Comparison of ENCODE assay signal across 14 cellular contexts in genomic region chr6:63910863-63911665, GRCh38.
DNase-seq lines count a peak whose midpoint lies in the region; TF ChIP-seq lines count a peak whose summit lies in the region.
"Had no signal": no experiment of that assay in that cellular context is flagged by ENCODE, and none has a peak within 500 bp of the region (broad histone marks: within the 10 kb centered on the region; RNA-seq: fewer than 3 reads in every experiment).

No MANE protein-coding gene starts in this region.

- no peak overlapping the region for H3K4ac ChIP-seq in mesenchymal stem cell (ENCODE audit: low read depth in 1 of 2, low read length in 2 of 2)

- no peaks in the 10 kb centered on the region for H3K79me1 ChIP-seq in mesenchymal stem cell (replicated peaks; ENCODE audit: low read length, poor library complexity, severe bottlenecking)

- no peak overlapping the region for H3K18ac ChIP-seq in mesenchymal stem cell (ENCODE audit: low read depth in 1 of 2, low read length in 2 of 2)

- peaks cover 7% of the 10 kb centered on the region for H3K9me3 ChIP-seq in mesenchymal stem cell (ENCODE audit: control insufficient read depth, low read length)

- peak; percentile 47 for DNase-seq in Ammon's horn (ENCODE audit: low spot score)
- peak; percentile 19 for DNase-seq in NCI-H1694 treated with DMSO at 0.1 percent for 48 hours (lab: John Stamatoyannopoulos, UW)
- DNase-seq in fibroblast of villous mesenchyme (ENCODE audit: low read depth), result peak; percentile 88
- DNase-seq in mesenchymal stem cell, result peak; percentile 70
- no peak for DNase-seq in glomerular visceral epithelial cell (ENCODE audit: extremely low spot score)
- no peak for DNase-seq in NCI-H510A treated with DMSO at 0.1 percent for 48 hours (lab: John Stamatoyannopoulos, UW)
- no peak for DNase-seq in stimulated activated CD4-positive, alpha-beta T cell treated with anti-CD3 and anti-CD28 coated beads, Interleukin-12 subunit alpha, Interleukin-12 subunit beta, amount 100 ng/mL, for 4 hours
- DNase-seq: C1 segment of cervical spinal cord; NCI-H1048; NCI-H1436 treated with DMSO at 0.1 percent for 48 hours; NCI-H226; NCI-H526 treated with DMSO at 0.1 percent for 48 hours; NK-92 treated with Interleukin-12 subunit alpha and Interleukin-12 subunit beta, amount 100 ng/mL, for 24 hours; OCI-M1 had no signal

- H2AK5ac ChIP-seq in mesenchymal stem cell (ENCODE audit: low read length, severe bottlenecking), result no peak overlapping the region

- H2BK120ac ChIP-seq in mesenchymal stem cell (ENCODE audit: low read depth, low read length), result no peak overlapping the region

- H3K23ac ChIP-seq in mesenchymal stem cell (ENCODE audit: low read length in 2 of 2), result no peak overlapping the region

- no CpG with 5 or more reads among the region's 2 CpGs for WGBS in mesenchymal stem cell

- no peak overlapping the region for H2BK5ac ChIP-seq in mesenchymal stem cell (ENCODE audit: low read depth, low read length, poor library complexity, severe bottlenecking)

- no peak overlapping the region for H3K27ac ChIP-seq in mesenchymal stem cell (ENCODE audit: low read length, poor library complexity, severe bottlenecking)

- no peak overlapping the region for H3K9ac ChIP-seq in mesenchymal stem cell (ENCODE audit: low read length)

- H2BK12ac ChIP-seq in mesenchymal stem cell (ENCODE audit: low read length in 2 of 2), result no peak overlapping the region

- H3K4me2 ChIP-seq in mesenchymal stem cell (ENCODE audit: low read length, poor library complexity, severe bottlenecking), result no peak overlapping the region

- H4K8ac ChIP-seq in mesenchymal stem cell (ENCODE audit: low read length), result no peak overlapping the region

- TF ChIP-seq CTCF in fibroblast of villous mesenchyme (IDR thresholded peaks at IDR 0.05; ENCODE audit: insufficient read depth, low read depth, low read length), result no peak

- H4K91ac ChIP-seq in mesenchymal stem cell (ENCODE audit: low read length), result no peak overlapping the region

- no peaks in the 10 kb centered on the region for H3K4me1 ChIP-seq in mesenchymal stem cell (ENCODE audit: control insufficient read depth, insufficient read depth, low read depth, low read length)

- H3K4me3 ChIP-seq in fibroblast of villous mesenchyme (ENCODE audit: low read depth, low read length) (no peak overlapping the region), mesenchymal stem cell (ENCODE audit: insufficient read depth in 1 of 2, low read depth in 1 of 2, low read length in 2 of 2) (no peak overlapping the region)

- H3K27me3 ChIP-seq in mesenchymal stem cell (ENCODE audit: control insufficient read depth in 1 of 2, insufficient read depth in 1 of 2, low read length in 2 of 2), result no peaks in the 10 kb centered on the region

- H2AFZ ChIP-seq in mesenchymal stem cell (ENCODE audit: low read depth, low read length), result no peak overlapping the region

- no peak overlapping the region for H2BK15ac ChIP-seq in mesenchymal stem cell (ENCODE audit: low read depth, poor library complexity, severe bottlenecking)

- H3K14ac ChIP-seq in mesenchymal stem cell (ENCODE audit: low read length in 2 of 2), result no peak overlapping the region

- no peaks in the 10 kb centered on the region for H3K36me3 ChIP-seq in mesenchymal stem cell (ENCODE audit: control insufficient read depth in 1 of 2, insufficient read depth in 2 of 2, low read depth in 1 of 2, low read length in 2 of 2)

Comparison
In these comparisons a context has a peak if more than half of its experiments do, and no peak if none do; other contexts are left out.
1. DNase-seq: peak in Ammon's horn (single experiment), NCI-H1694 treated with DMSO at 0.1 percent for 48 hours (single experiment), fibroblast of villous mesenchyme (single experiment) and mesenchymal stem cell (single experiment); none in glomerular visceral epithelial cell (single experiment), NCI-H510A treated with DMSO at 0.1 percent for 48 hours (single experiment) and stimulated activated CD4-positive, alpha-beta T cell treated with anti-CD3 and anti-CD28 coated beads, Interleukin-12 subunit alpha, Interleukin-12 subunit beta, amount 100 ng/mL, for 4 hours (single experiment).